20 cellular contexts compared by ENCODE assay signal in genomic region chr1:108114026-108114599, GRCh38.
DNase-seq lines count a peak whose midpoint lies in the region; ATAC-seq lines count a peak whose summit lies in the region.
"Had no signal": no experiment of that assay in that cellular context is flagged by ENCODE, and none has a peak within 500 bp of the region (broad histone marks: within the 10 kb centered on the region; RNA-seq: fewer than 3 reads in every experiment).

No MANE protein-coding gene starts in this region.

- H3K27ac Mint-ChIP-seq in dendritic cell treated with granulocyte-macrophage colony-stimulating factor and Interleukin-4, amounts not matched to agents 40 ng/mL and 50 ng/mL, for 4 days = peak overlapping the region; percentile 65
- H3K27ac Mint-ChIP-seq in activated T-cell treated with anti-CD3 and anti-CD28 coated beads, Interleukin-2, amount 50 U/mL, for 24 hours = no peak overlapping the region
- H3K27ac Mint-ChIP-seq: brain; T-helper 2 cell treated with Interferon-gamma antibody and Interleukin-4, amounts not matched to agents 5 μg/mL and 100 μg/mL, for 36 hours had no signal

- H3K27me3 Mint-ChIP-seq in dendritic cell treated with granulocyte-macrophage colony-stimulating factor and Interleukin-4, amounts not matched to agents 40 ng/mL and 50 ng/mL, for 4 days = no peaks in the 10 kb centered on the region
- no peaks in the 10 kb centered on the region for H3K27me3 Mint-ChIP-seq in activated T-cell treated with anti-CD3 and anti-CD28 coated beads, Interleukin-2, amount 50 U/mL, for 24 hours

- intact Hi-C loops in dendritic cell treated with granulocyte-macrophage colony-stimulating factor and Interleukin-4, amounts not matched to agents 40 ng/mL and 50 ng/mL, for 4 days (cut with micrococcal nuclease) = no loop called here

- no peak overlapping the region for H3K4me3 Mint-ChIP-seq in dendritic cell treated with granulocyte-macrophage colony-stimulating factor and Interleukin-4, amounts not matched to agents 40 ng/mL and 50 ng/mL, for 4 days
- no peak overlapping the region for H3K4me3 Mint-ChIP-seq in activated T-cell treated with anti-CD3 and anti-CD28 coated beads, Interleukin-2, amount 50 U/mL, for 24 hours
- H3K4me3 Mint-ChIP-seq: brain; T-helper 2 cell treated with Interferon-gamma antibody and Interleukin-4, amounts not matched to agents 5 μg/mL and 100 μg/mL, for 36 hours had no signal

- peaks cover 24% of the 10 kb centered on the region for H3K4me1 Mint-ChIP-seq in dendritic cell treated with granulocyte-macrophage colony-stimulating factor and Interleukin-4, amounts not matched to agents 40 ng/mL and 50 ng/mL, for 4 days (ENCODE audit: low read depth)
- H3K4me1 Mint-ChIP-seq in activated T-cell treated with anti-CD3 and anti-CD28 coated beads, Interleukin-2, amount 50 U/mL, for 24 hours (ENCODE audit: low read depth) = peaks cover 10% of the 10 kb centered on the region

- DNase-seq in SIG-M5 treated with dmso at 0.1 percent for 504 hours (lab: John Stamatoyannopoulos, UW; ENCODE audit: unreplicated experiment) (peak; percentile 13), SIG-M5 (lab: John Stamatoyannopoulos, UW) (no peak), MV-4-11 (lab: John Stamatoyannopoulos, UW) (peak; percentile 45)
- DNase-seq in stimulated activated CD8-positive, alpha-beta memory T cell treated with anti-CD3 and anti-CD28 coated beads, Interleukin-4, amount 100 ng/mL, for 48 hours = no peak
- DNase-seq in activated T-cell treated with anti-CD3 and anti-CD28 coated beads, Interleukin-2, amount 50 U/mL, for 24 hours = no peak
- DNase-seq: 8988T; activated CD4-positive, alpha-beta T cell treated with anti-CD3 and anti-CD28 coated beads, Interleukin-2, amount 50 U/mL, for 48 hours; activated CD4-positive, CD25-positive, alpha-beta regulatory T cell; activated gamma-delta T cell; effector memory CD4-positive, alpha-beta T cell; MG63; NCI-H1694 treated with DMSO at 0.1 percent for 48 hours; occipital lobe; retina; stimulated activated naive CD4-positive, alpha-beta T cell treated with Interleukin-2 at 50 U/mL for 16 hours had no signal

- H3K9me3 Mint-ChIP-seq in dendritic cell treated with granulocyte-macrophage colony-stimulating factor and Interleukin-4, amounts not matched to agents 40 ng/mL and 50 ng/mL, for 4 days = peaks cover 8% of the 10 kb centered on the region
- no peaks in the 10 kb centered on the region for H3K9me3 Mint-ChIP-seq in activated T-cell treated with anti-CD3 and anti-CD28 coated beads, Interleukin-2, amount 50 U/mL, for 24 hours
- H3K9me3 Mint-ChIP-seq: brain; T-helper 2 cell treated with Interferon-gamma antibody and Interleukin-4, amounts not matched to agents 5 μg/mL and 100 μg/mL, for 36 hours had no signal

- no peak for ATAC-seq in HG03439 (IDR thresholded peaks at IDR 0.05; ENCODE audit: unreplicated experiment)
- no peak for ATAC-seq in GM18867 (IDR thresholded peaks at IDR 0.05; ENCODE audit: unreplicated experiment)

- peaks cover 6% of the 10 kb centered on the region for H3K36me3 Mint-ChIP-seq in dendritic cell treated with granulocyte-macrophage colony-stimulating factor and Interleukin-4, amounts not matched to agents 40 ng/mL and 50 ng/mL, for 4 days (ENCODE audit: low read depth)
- H3K36me3 Mint-ChIP-seq in activated T-cell treated with anti-CD3 and anti-CD28 coated beads, Interleukin-2, amount 50 U/mL, for 24 hours (ENCODE audit: low read depth) = no peaks in the 10 kb centered on the region
- H3K36me3 Mint-ChIP-seq: brain had no signal

Comparison
In these comparisons a context has a peak if more than half of its experiments do, and no peak if none do; other contexts are left out.
1. DNase-seq: peak in SIG-M5 treated with dmso at 0.1 percent for 504 hours (single experiment) and MV-4-11 (single experiment); none in SIG-M5 (single experiment), stimulated activated CD8-positive, alpha-beta memory T cell treated with anti-CD3 and anti-CD28 coated beads, Interleukin-4, amount 100 ng/mL, for 48 hours (single experiment) and activated T-cell treated with anti-CD3 and anti-CD28 coated beads, Interleukin-2, amount 50 U/mL, for 24 hours (single experiment).